ENCODE assay signal across 9 cellular contexts in genomic region chr21:30326390-30326789, GRCh38.
"Had no signal": no experiment of that assay in that cellular context is flagged by ENCODE, and none has a peak within 500 bp of the region (broad histone marks: within the 10 kb centered on the region; RNA-seq: fewer than 3 reads in every experiment).

No MANE protein-coding gene starts in this region.

- H3K27ac ChIP-seq: VCaP, WERI-Rb-1 had no signal

- H3K36me3 ChIP-seq: WERI-Rb-1 had no signal

- ATAC-seq: activated CD4-positive, alpha-beta T cell treated with anti-CD3 and anti-CD28 coated beads for 36 hours; activated CD4-positive, CD25-positive, alpha-beta regulatory T cell treated with anti-CD3 and anti-CD28 coated beads, Interleukin-2, amount 50 U/mL, for 24 hours; activated CD8-positive, alpha-beta memory T cell treated with anti-CD3 and anti-CD28 coated beads, Interleukin-2, amount 10 ng/mL, durations not matched to agents 7 days and 5 days; activated CD8-positive, alpha-beta T cell treated with anti-CD3 and anti-CD28 coated beads for 36 hours; activated CD8-positive, alpha-beta T cell treated with anti-CD3 and anti-CD28 coated beads, Interleukin-2, amount 10 ng/mL, durations not matched to agents 7 days and 5 days; T-helper 17 cell; WTC11 had no signal
